8 cellular contexts compared by ENCODE assay signal in the genomic region with DNA sequence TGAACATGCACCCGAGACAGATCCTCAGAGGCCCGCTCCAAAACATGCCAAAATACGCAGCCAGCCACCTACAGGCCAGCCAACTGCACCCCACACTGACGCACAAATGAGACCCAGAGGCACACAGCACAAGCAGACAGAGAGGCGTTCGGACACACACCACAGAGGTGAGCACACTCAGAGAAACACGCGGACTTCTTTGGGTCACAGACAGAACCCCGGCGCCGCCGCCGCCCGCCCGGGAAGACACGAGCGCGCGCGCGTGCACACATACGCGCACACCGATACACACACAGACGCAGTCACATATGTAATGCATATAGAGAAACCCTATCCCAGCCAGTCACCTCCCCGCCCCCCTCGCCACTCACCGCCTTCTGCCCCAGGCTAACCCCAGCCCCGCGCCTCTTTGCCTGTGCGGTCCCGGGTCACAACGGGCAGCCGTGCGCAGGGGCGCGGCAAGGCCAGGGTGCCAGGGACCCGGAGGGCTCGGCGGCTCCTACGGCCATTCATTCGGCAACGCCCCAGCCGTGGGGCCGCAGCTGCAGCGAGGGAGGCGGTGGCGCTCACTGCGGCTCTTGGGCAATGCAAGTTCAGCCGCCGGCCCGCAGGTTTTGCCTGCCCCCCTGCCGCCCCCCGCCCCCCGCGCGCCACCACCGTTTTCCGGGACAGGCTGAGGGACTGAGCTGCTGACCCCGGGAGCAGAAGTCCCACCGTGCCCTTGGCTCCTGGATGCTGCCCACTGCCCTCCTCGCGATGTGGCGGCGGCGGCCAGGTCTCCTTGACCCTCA. TPM values are rescaled to one million over a fixed set of nuclear protein-coding genes. Genes with fewer than 3 reads are reported as not detected.
DNase-seq lines count a peak whose midpoint lies in the region; ATAC-seq and TF ChIP-seq lines count a peak whose summit lies in the region.

No MANE protein-coding gene starts in this region.

- CTCF ChIA-PET in HEK293T (lab: Yijun Ruan, JAX): interaction anchor here (1.7 kb wide), 1 partner anchor 83 kb away, joined by 4 read pairs; no protein-coding TSS in a partner anchor
- CTCF ChIA-PET in PC-9 (lab: Charles Lee): interaction anchor here (0.6 to 1.1 kb wide), 4 partner anchors 27 to 82 kb away, joined by 3 to 13 read pairs (median 4); no protein-coding TSS in a partner anchor

- DNase-seq in EH (ENCODE audit: low read depth) (peak; percentile 52), HEK293T (ENCODE audit: extremely low spot score) (peak; percentile 57), PC-9 (peak in 1 of 2 experiments; percentile 50), ovary (peak in 4 of 5 donors; percentile 16 to 50 (median 28)), HT-29 (ENCODE audit: low spot score) (no peak), GM19240 (ENCODE audit: insufficient read length, low spot score) (no peak)
- peak; percentile 86 for DNase-seq in activated effector memory CD4-positive, alpha-beta T cell treated with anti-CD3 and anti-CD28 coated beads, Interleukin-2, amount 50 U/mL, for 16 hours

- peak; percentile 9 for ATAC-seq in gastroesophageal sphincter

- no CpG with 5 or more reads among the region's 66 CpGs for WGBS in gastroesophageal sphincter (ENCODE audit: low coverage in 1 of 2), 2 donors
- 27 to 38% (median 34%) methylated on average over 48 to 66 of the region's 66 CpGs for WGBS in ovary, 3 donors

- H3K36me3 ChIP-seq in PC-9 (ENCODE audit: low read depth) (no peaks in the 10 kb centered on the region), gastroesophageal sphincter (no peaks in the 10 kb centered on the region), ovary (no peaks in the 10 kb centered on the region)

- peak overlapping the region; percentile 90 for H3K4me2 ChIP-seq in PC-9

- H3K9me3 ChIP-seq in PC-9 (ENCODE audit: insufficient read depth, low read depth): no peaks in the 10 kb centered on the region
- H3K9me3 ChIP-seq in gastroesophageal sphincter: no peaks in the 10 kb centered on the region
- no peaks in the 10 kb centered on the region for H3K9me3 ChIP-seq in ovary

- intact Hi-C loops in PC-9 (cut with micrococcal nuclease; ENCODE audit: unreplicated experiment) (loop anchor here (2.0 to 10.0 kb wide), 4 partner anchors 38 to 192 kb away; partner anchors contain the start of genes NKRF and UBE2A), ovary (cut with DNase I) (no loop called here)

- POLR2A ChIA-PET in HEK293T (lab: Yijun Ruan, JAX): interaction anchor here (1.0 to 1.8 kb wide), 10 partner anchors 15 to 118 kb away, joined by 3 to 11 read pairs (median 5); partner anchors contain the start of genes RPL39, SOWAHD and UBE2A
- POLR2A ChIA-PET in PC-9 (lab: Charles Lee; ENCODE audit: unreplicated experiment): interaction anchor here (0.7 to 1.0 kb wide), 3 partner anchors 31 to 99 kb away, joined by 3 to 13 read pairs (median 3); partner anchors contain the start of genes RPL39 and SOWAHD

- TF ChIP-seq POLR2A in gastroesophageal sphincter (IDR thresholded peaks at IDR 0.05) (no peak), ovary (IDR thresholded peaks at IDR 0.05) (no peak)

- H3K4me3 ChIP-seq in PC-9 (peak overlapping the region; percentile 81), gastroesophageal sphincter (peak overlapping the region; percentile 65 to 78), ovary (peak overlapping the region; percentile 57)

- no peaks in the 10 kb centered on the region for H3K9me2 ChIP-seq in PC-9 (ENCODE audit: insufficient read depth)

- TF ChIP-seq CTCF in PC-9 (conservative IDR thresholded peaks at IDR 0.05): no peak
- TF ChIP-seq CTCF in gastroesophageal sphincter (IDR thresholded peaks at IDR 0.05): peak in 1 of 4 experiments; percentile 26
- TF ChIP-seq CTCF in ovary (IDR thresholded peaks at IDR 0.05): no peak

- H3K27me3 ChIP-seq in PC-9 (ENCODE audit: insufficient read depth, low read depth) (no peaks in the 10 kb centered on the region), gastroesophageal sphincter (no peaks in the 10 kb centered on the region), ovary (no peaks in the 10 kb centered on the region)

- H3K27ac ChIP-seq in PC-9: no peak overlapping the region
- peak overlapping the region; percentile 73 to 91 (median 88) for H3K27ac ChIP-seq in gastroesophageal sphincter
- no peak overlapping the region for H3K27ac ChIP-seq in ovary

- no TSS peak for BruUV-seq in PC-9 (replicated peaks; lab: Mats Ljungman, UMichigan)

- H4K20me1 ChIP-seq in PC-9 (ENCODE audit: insufficient read depth): no peaks in the 10 kb centered on the region

- H3K79me2 ChIP-seq in PC-9 (ENCODE audit: low read depth): no peaks in the 10 kb centered on the region

- TF ChIP-seq EP300 in gastroesophageal sphincter (IDR thresholded peaks at IDR 0.05) (no peak), ovary (IDR thresholded peaks at IDR 0.05) (no peak)

- H3F3A ChIP-seq in PC-9 (ENCODE audit: insufficient read depth, low read depth): no peaks in the 10 kb centered on the region

- H3K4me1 ChIP-seq in PC-9 (replicated peaks; ENCODE audit: insufficient read depth) (peaks cover 13% of the 10 kb centered on the region), gastroesophageal sphincter (peaks cover 0 to 32% (median 0%) of the 10 kb centered on the region in 3 donors), ovary (ENCODE audit: insufficient read depth) (no peaks in the 10 kb centered on the region)

- peak overlapping the region; percentile 92 for H2AFZ ChIP-seq in PC-9

TF ChIP-seq in HEK293T, 16 proteins besides CTCF, POLR2A, EP300 and RAD21:
- TF ChIP-seq FOXK2 (IDR thresholded peaks at IDR 0.05) (no peak), BHLHE40 (IDR thresholded peaks at IDR 0.05; ENCODE audit: borderline replicate concordance) (no peak), ZNF384 (IDR thresholded peaks at IDR 0.05) (no peak), NFRKB (IDR thresholded peaks at IDR 0.05) (no peak), FOXA1 (IDR thresholded peaks at IDR 0.05) (no peak)

RNA-seq across cellular contexts. Expression of gene SEPTIN6, which starts 0.5 kb away (rescaled TPM):
- total RNA-seq in PC-9 (2021): 32.8 and 43.7 TPM in 2 replicates
- total RNA-seq in gastroesophageal sphincter: 10 to 100 TPM; 19.3 to 97.9 (median 40.6) TPM
- 10 to 100 TPM in 5 of 7 donors, 1 to 10 TPM in 2; 4.6 to 19.3 (median 13.5) TPM for total RNA-seq in ovary
- polyA plus RNA-seq in ovary: 10 to 100 TPM in 1 of 2 donors, 1 to 10 TPM in 1; 6.6 to 37.9 TPM
- total RNA-seq in HT-29 (2014; rRNA removed; shearing (Covaris generic)): 0.10 and 0.53 TPM in 2 replicates

Comparison
In these comparisons a context has a peak if more than half of its experiments do, and no peak if none do; other contexts are left out.
1. DNase-seq: peak in EH (single experiment), HEK293T (single experiment), activated effector memory CD4-positive, alpha-beta T cell treated with anti-CD3 and anti-CD28 coated beads, Interleukin-2, amount 50 U/mL, for 16 hours (single experiment) and ovary (4 of 5); none in HT-29 (single experiment) and GM19240 (single experiment).
2. H3K27ac ChIP-seq: peak in gastroesophageal sphincter (4 of 4); none in PC-9 (single experiment) and ovary (0 of 2).
3. Peak in every context shown above with its lines, with median percentiles within 50 percentile points of each other: H3K4me3 ChIP-seq.